Comparison of ENCODE assay signal across 13 cellular contexts in genomic region chr1:40855513-40855912, GRCh38. TPM values are rescaled to one million over a fixed set of nuclear protein-coding genes. Genes with fewer than 3 reads are reported as not detected.
DNase-seq lines count a peak whose midpoint lies in the region; ATAC-seq and TF ChIP-seq lines count a peak whose summit lies in the region.
"Had no signal": no experiment of that assay in that cellular context is flagged by ENCODE, and none has a peak within 500 bp of the region (broad histone marks: within the 10 kb centered on the region; RNA-seq: fewer than 3 reads in every experiment).

No MANE protein-coding gene starts in this region.

- H3K4me1 Mint-ChIP-seq in activated CD4-positive, alpha-beta memory T cell treated with anti-CD3 and anti-CD28 coated beads for 36 hours (ENCODE audit: low read depth), result no peaks in the 10 kb centered on the region
- H3K4me1 Mint-ChIP-seq in activated CD4-positive, alpha-beta memory T cell treated with anti-CD3 and anti-CD28 coated beads, Interleukin-2, amount 10 ng/mL, durations not matched to agents 7 days and 5 days, result peaks cover under 1% of the 10 kb centered on the region
- peaks cover 18% of the 10 kb centered on the region for H3K4me1 Mint-ChIP-seq in neural progenitor cell

- H3K27ac ChIP-seq in neural progenitor cell (no peak overlapping the region), psoas muscle (no peak overlapping the region)

- no peaks in the 10 kb centered on the region for H3K36me3 ChIP-seq in neural progenitor cell
- H3K36me3 ChIP-seq in psoas muscle (ENCODE audit: insufficient read depth in 1 of 2, low read depth in 1 of 2), result no peaks in the 10 kb centered on the region

- H3K4me3 Mint-ChIP-seq in activated CD4-positive, alpha-beta memory T cell treated with anti-CD3 and anti-CD28 coated beads for 36 hours, result no peak overlapping the region
- H3K4me3 Mint-ChIP-seq in activated CD4-positive, alpha-beta memory T cell treated with anti-CD3 and anti-CD28 coated beads, Interleukin-2, amount 10 ng/mL, durations not matched to agents 7 days and 5 days, result no peak overlapping the region
- no peak overlapping the region for H3K4me3 Mint-ChIP-seq in neural progenitor cell
- H3K4me3 Mint-ChIP-seq: CD4-positive, CD25-positive, alpha-beta regulatory T cell; stimulated activated naive CD8-positive, alpha-beta T cell treated with anti-CD3 and anti-CD28 coated beads, Interleukin-15, amount 100 ng/mL, for 72 hours had no signal

- H3K9me3 Mint-ChIP-seq in activated CD4-positive, alpha-beta memory T cell treated with anti-CD3 and anti-CD28 coated beads for 36 hours, result no peaks in the 10 kb centered on the region
- H3K9me3 Mint-ChIP-seq in activated CD4-positive, alpha-beta memory T cell treated with anti-CD3 and anti-CD28 coated beads, Interleukin-2, amount 10 ng/mL, durations not matched to agents 7 days and 5 days, result no peaks in the 10 kb centered on the region
- H3K9me3 Mint-ChIP-seq in neural progenitor cell, result no peaks in the 10 kb centered on the region
- H3K9me3 Mint-ChIP-seq: CD4-positive, CD25-positive, alpha-beta regulatory T cell; stimulated activated naive CD8-positive, alpha-beta T cell treated with anti-CD3 and anti-CD28 coated beads, Interleukin-15, amount 100 ng/mL, for 72 hours had no signal

- no peak for ATAC-seq in psoas muscle
- ATAC-seq: esophagus mucosa; stimulated activated naive CD8-positive, alpha-beta T cell treated with anti-CD3 and anti-CD28 coated beads, Interleukin-15, amount 100 ng/mL, for 72 hours had no signal

- intact Hi-C loops in activated CD4-positive, alpha-beta memory T cell treated with anti-CD3 and anti-CD28 coated beads for 36 hours (cut with micrococcal nuclease), result no loop called here
- intact Hi-C loops in psoas muscle (cut with DNase I), result no loop called here

- in situ Hi-C loops in astrocyte of the spinal cord (cut with HindIII; ENCODE audit: low sequenced_read_pairs), result no loop called here

- no peaks in the 10 kb centered on the region for H3K27me3 Mint-ChIP-seq in activated CD4-positive, alpha-beta memory T cell treated with anti-CD3 and anti-CD28 coated beads for 36 hours
- H3K27me3 Mint-ChIP-seq in activated CD4-positive, alpha-beta memory T cell treated with anti-CD3 and anti-CD28 coated beads, Interleukin-2, amount 10 ng/mL, durations not matched to agents 7 days and 5 days, result peaks cover 33% of the 10 kb centered on the region
- peaks cover 9% of the 10 kb centered on the region for H3K27me3 Mint-ChIP-seq in neural progenitor cell (ENCODE audit: insufficient read depth, low read depth)

- H4K20me1 ChIP-seq in neural progenitor cell (ENCODE audit: low read depth), result peaks cover 4% of the 10 kb centered on the region

- H3F3A ChIP-seq in neural progenitor cell (ENCODE audit: low read depth), result peaks cover 10% of the 10 kb centered on the region

- CTCF ChIA-PET in activated CD4-positive, alpha-beta memory T cell treated with anti-CD3 and anti-CD28 coated beads for 36 hours (lab: Charles Lee), result interaction anchor here (1.3 to 11.1 kb wide), 2 partner anchors 82 to 96 kb away, joined by 3 to 152 read pairs; no protein-coding TSS in a partner anchor
- CTCF ChIA-PET in activated CD4-positive, alpha-beta memory T cell treated with anti-CD3 and anti-CD28 coated beads, Interleukin-2, amount 10 ng/mL, durations not matched to agents 7 days and 5 days (lab: Charles Lee), result interaction anchor here (1.1 to 19.3 kb wide), 6 partner anchors 12 to 96 kb away, joined by 3 to 255 read pairs (median 5); no protein-coding TSS in a partner anchor
- CTCF ChIA-PET in HEK293T (lab: Yijun Ruan, JAX), result interaction anchor here (0.8 to 1.1 kb wide), 2 partner anchors 9 to 97 kb away, joined by 3 read pairs; no protein-coding TSS in a partner anchor

- H2AFZ ChIP-seq in neural progenitor cell (replicated peaks), result no peak overlapping the region

- H3K9ac ChIP-seq in neural progenitor cell, result no peak overlapping the region

- H3K9me3 ChIP-seq in neural progenitor cell (ENCODE audit: low read depth) (no peaks in the 10 kb centered on the region), psoas muscle (no peaks in the 10 kb centered on the region)

- H3K4me3 ChIP-seq in astrocyte of the spinal cord (ENCODE audit: low read depth, low read length) (no peak overlapping the region), neural progenitor cell (no peak overlapping the region), psoas muscle (no peak overlapping the region)

- no peak overlapping the region for H3K27ac Mint-ChIP-seq in activated CD4-positive, alpha-beta memory T cell treated with anti-CD3 and anti-CD28 coated beads for 36 hours
- no peak overlapping the region for H3K27ac Mint-ChIP-seq in activated CD4-positive, alpha-beta memory T cell treated with anti-CD3 and anti-CD28 coated beads, Interleukin-2, amount 10 ng/mL, durations not matched to agents 7 days and 5 days
- no peak overlapping the region for H3K27ac Mint-ChIP-seq in neural progenitor cell
- H3K27ac Mint-ChIP-seq: CD4-positive, CD25-positive, alpha-beta regulatory T cell; stimulated activated naive CD8-positive, alpha-beta T cell treated with anti-CD3 and anti-CD28 coated beads, Interleukin-15, amount 100 ng/mL, for 72 hours had no signal

- no peaks in the 10 kb centered on the region for H3K79me2 ChIP-seq in neural progenitor cell (ENCODE audit: low read depth)

- TF ChIP-seq CTCF in astrocyte of the spinal cord (IDR thresholded peaks at IDR 0.05; ENCODE audit: low read depth, low read length) (peak; percentile 46), neural progenitor cell (IDR thresholded peaks at IDR 0.05) (peak; percentile 47), psoas muscle (IDR thresholded peaks at IDR 0.05) (no peak)

- peak; percentile 21 for DNase-seq in activated CD4-positive, alpha-beta memory T cell treated with anti-CD3 and anti-CD28 coated beads for 36 hours
- DNase-seq in activated CD4-positive, alpha-beta memory T cell treated with anti-CD3 and anti-CD28 coated beads, Interleukin-2, amount 10 ng/mL, durations not matched to agents 7 days and 5 days, result no peak
- DNase-seq in HEK293T (ENCODE audit: extremely low spot score), result peak; percentile 30
- DNase-seq in astrocyte of the spinal cord (ENCODE audit: low read depth, low spot score), result no peak
- DNase-seq in neural progenitor cell (ENCODE audit: low spot score), result peak; percentile 45
- DNase-seq in psoas muscle, result no peak
- DNase-seq in NK-92 (lab: John Stamatoyannopoulos, UW; ENCODE audit: unreplicated experiment), result no peak
- no peak for DNase-seq in C1 segment of cervical spinal cord (lab: John Stamatoyannopoulos, UW)
- DNase-seq: amygdala; CD4-positive, CD25-positive, alpha-beta regulatory T cell; NCI-H1417 treated with DMSO at 0.1 percent for 48 hours had no signal

- H3K4me1 ChIP-seq in neural progenitor cell (peaks cover 19% of the 10 kb centered on the region), psoas muscle (peaks cover 13% of the 10 kb centered on the region)

- POLR2A ChIA-PET in activated CD4-positive, alpha-beta memory T cell treated with anti-CD3 and anti-CD28 coated beads for 36 hours (lab: Charles Lee), result no interaction called here
- POLR2A ChIA-PET in activated CD4-positive, alpha-beta memory T cell treated with anti-CD3 and anti-CD28 coated beads, Interleukin-2, amount 10 ng/mL, durations not matched to agents 7 days and 5 days (lab: Charles Lee), result no interaction called here
- POLR2A ChIA-PET in HEK293T (lab: Yijun Ruan, JAX), result no interaction called here

- no peaks in the 10 kb centered on the region for H3K36me3 Mint-ChIP-seq in activated CD4-positive, alpha-beta memory T cell treated with anti-CD3 and anti-CD28 coated beads for 36 hours
- H3K36me3 Mint-ChIP-seq in activated CD4-positive, alpha-beta memory T cell treated with anti-CD3 and anti-CD28 coated beads, Interleukin-2, amount 10 ng/mL, durations not matched to agents 7 days and 5 days (ENCODE audit: low read depth), result no peaks in the 10 kb centered on the region
- H3K36me3 Mint-ChIP-seq in neural progenitor cell, result no peaks in the 10 kb centered on the region
- H3K36me3 Mint-ChIP-seq: CD4-positive, CD25-positive, alpha-beta regulatory T cell had no signal

- peaks cover 27% of the 10 kb centered on the region for H3K27me3 ChIP-seq in neural progenitor cell
- H3K27me3 ChIP-seq in psoas muscle (ENCODE audit: insufficient read depth in 3 of 3, low read length in 2 of 3), result no peaks in the 10 kb centered on the region

- H3K4me2 ChIP-seq in neural progenitor cell, result no peak overlapping the region

- WGBS in psoas muscle, 3 donors, result 82 to 91% (median 89%) methylated on average over 6 of the region's 6 CpGs

TF ChIP-seq in HEK293T, 16 proteins besides CTCF, POLR2A, EP300 and RAD21:
- TF ChIP-seq ZNF384 (IDR thresholded peaks at IDR 0.05) (no peak), CTBP1 (IDR thresholded peaks at IDR 0.05; ENCODE audit: borderline replicate concordance) (no peak), ELF4 (IDR thresholded peaks at IDR 0.05) (no peak), LEF1 (IDR thresholded peaks at IDR 0.05; ENCODE audit: borderline replicate concordance) (no peak), FOXK2 (IDR thresholded peaks at IDR 0.05) (no peak), ARNT (IDR thresholded peaks at IDR 0.05) (no peak), FOXA1 (IDR thresholded peaks at IDR 0.05) (no peak)

RNA-seq across cellular contexts. Expression of gene CITED4, which starts 6.7 kb away (rescaled TPM):
- total RNA-seq in activated CD4-positive, alpha-beta memory T cell treated with anti-CD3 and anti-CD28 coated beads for 36 hours, result 1 to 10 TPM; 1.9 to 2.1 TPM
- total RNA-seq in activated CD4-positive, alpha-beta memory T cell treated with anti-CD3 and anti-CD28 coated beads, Interleukin-2, amount 10 ng/mL, durations not matched to agents 7 days and 5 days, result 1 to 10 TPM; 6.9 to 7.9 TPM
- total RNA-seq in neural progenitor cell (ENCODE audit: low replicate concordance), result 0.77 and 12.8 TPM in 2 replicates
- 10 to 100 TPM; 16.0 to 24.7 (median 18.6) TPM for total RNA-seq in psoas muscle
- 10 to 100 TPM in 1 of 3 donors, 1 to 10 TPM in 2; 5.6 to 40.9 (median 6.6) TPM for polyA plus RNA-seq in psoas muscle

Comparison
In these comparisons a context has a peak if more than half of its experiments do, and no peak if none do; other contexts are left out.
1. DNase-seq: peak in activated CD4-positive, alpha-beta memory T cell treated with anti-CD3 and anti-CD28 coated beads for 36 hours (single experiment), HEK293T (single experiment) and neural progenitor cell (single experiment); none in activated CD4-positive, alpha-beta memory T cell treated with anti-CD3 and anti-CD28 coated beads, Interleukin-2, amount 10 ng/mL, durations not matched to agents 7 days and 5 days (single experiment), astrocyte of the spinal cord (single experiment), psoas muscle (0 of 2), NK-92 (single experiment) and C1 segment of cervical spinal cord (0 of 14).